Comparison of ENCODE assay signal across 19 cellular contexts in genomic region chr20:19015890-19016465, GRCh38.
"Had no signal": no experiment of that assay in that cellular context is flagged by ENCODE, and none has a peak within 500 bp of the region (broad histone marks: within the 10 kb centered on the region; RNA-seq: fewer than 3 reads in every experiment).

No MANE protein-coding gene starts in this region.

- H3K4me1 ChIP-seq: left lung, upper lobe of left lung had no signal

- H3K27me3 Mint-ChIP-seq: activated naive CD8-positive, alpha-beta T cell had no signal

- H3K27ac Mint-ChIP-seq: activated naive CD8-positive, alpha-beta T cell; T-cell had no signal

- FAIRE-seq: islet of Langerhans had no signal

- H3K9me3 Mint-ChIP-seq: T-cell had no signal

- H3K4me1 Mint-ChIP-seq: T-cell had no signal

- H3K36me3 ChIP-seq: brain microvascular endothelial cell, esophagus squamous epithelium, heart left ventricle, left lung, suprapubic skin, upper lobe of left lung, WERI-Rb-1 had no signal

- H3K27me3 ChIP-seq: brain microvascular endothelial cell, esophagus squamous epithelium, heart left ventricle, left lung, suprapubic skin, upper lobe of left lung had no signal

- DNase-seq: activated CD4-positive, alpha-beta T cell treated with anti-CD3 and anti-CD28 coated beads for 4 hours; activated T-cell treated with anti-CD3 and anti-CD28 coated beads, Interleukin-2, amount 50 U/mL, for 1 hour; brain microvascular endothelial cell; esophagus squamous epithelium; foreskin melanocyte; heart left ventricle; left lung; stimulated activated CD4-positive, alpha-beta T cell treated with anti-CD3 and anti-CD28 coated beads, Interleukin-12 subunit alpha, Interleukin-12 subunit beta, amount 100 ng/mL, for 4 hours; stimulated activated CD4-positive, alpha-beta T cell treated with anti-CD3 and anti-CD28 coated beads, Interleukin-2, amount 100 ng/mL, for 48 hours; stimulated activated CD8-positive, alpha-beta memory T cell treated with anti-CD3 and anti-CD28 coated beads, Interleukin-4, amount 100 ng/mL, for 48 hours; stimulated activated naive CD8-positive, alpha-beta T cell treated with anti-CD3 and anti-CD28 coated beads, Interleukin-15, Interleukin-2, amounts not matched to agents 100 U/mL and 50 U/mL, for 24 hours; T-cell; upper lobe of left lung; WERI-Rb-1 had no signal

- H3K36me3 Mint-ChIP-seq: activated naive CD8-positive, alpha-beta T cell; T-cell had no signal

- H3K4me3 ChIP-seq: esophagus squamous epithelium, heart left ventricle, left lung, psoas muscle, SK-N-MC, suprapubic skin, upper lobe of left lung had no signal

- H3K27ac ChIP-seq: brain microvascular endothelial cell, esophagus squamous epithelium, heart left ventricle, left lung, psoas muscle, SK-N-MC, suprapubic skin, upper lobe of left lung, WERI-Rb-1 had no signal

- H3K9me3 ChIP-seq: esophagus squamous epithelium, heart left ventricle, left lung, psoas muscle, suprapubic skin, upper lobe of left lung had no signal

- H3K4me3 Mint-ChIP-seq: activated naive CD8-positive, alpha-beta T cell; T-cell had no signal
